1 cellular context compared by ENCODE assay signal in genomic region chr14:105532735-105533141, GRCh38.
TF ChIP-seq lines count a peak whose summit lies in the region.

No MANE protein-coding gene starts in this region.

TF ChIP-seq in GM12878, 131 proteins besides CTCF, POLR2A, EP300 and RAD21:
- TF ChIP-seq SMC3 (IDR thresholded peaks at IDR 0.05; ENCODE audit: borderline replicate concordance, low read length) (peak; percentile 39; the same call in 1 of the 2 replicates), YY1 (IDR thresholded peaks at IDR 0.05; ENCODE audit: low read depth, low read length) (0 out of 2 replicates have a peak, but pooled peaks have one; percentile 34), RELA (IDR thresholded peaks at IDR 0.05; ENCODE audit: borderline replicate concordance, partially characterized antibody) (no peak)
